ENCODE assay signal across 9 cellular contexts in genomic region chr17:17051791-17052461, GRCh38. TPM values are rescaled to one million over a fixed set of nuclear protein-coding genes. Genes with fewer than 3 reads are reported as not detected.
DNase-seq lines count a peak whose midpoint lies in the region; ATAC-seq, FAIRE-seq and TF ChIP-seq lines count a peak whose summit lies in the region.
"Had no signal": no experiment of that assay in that cellular context is flagged by ENCODE, and none has a peak within 500 bp of the region (broad histone marks: within the 10 kb centered on the region; RNA-seq: fewer than 3 reads in every experiment).

No MANE protein-coding gene starts in this region.

- H3K4me1 Mint-ChIP-seq in stimulated activated effector memory CD8-positive, alpha-beta T cell treated with anti-CD3 and anti-CD28 coated beads, Interleukin-12 subunit alpha, Interleukin-12 subunit beta, amount 100 ng/mL, for 72 hours: peaks cover 74% of the 10 kb centered on the region

- TF ChIP-seq CTCF in right atrium auricular region (IDR thresholded peaks at IDR 0.05): no peak

- DNase-seq in H7 (peak; percentile 33), RPMI8226 (peak; percentile 71), right atrium auricular region (ENCODE audit: low spot score) (no peak), SHP77 (lab: John Stamatoyannopoulos, UW) (no peak), urothelium cell line (ENCODE audit: low spot score) (no peak), RKO (ENCODE audit: low spot score) (no peak)
- no peak for DNase-seq in stimulated activated effector memory CD8-positive, alpha-beta T cell treated with anti-CD3 and anti-CD28 coated beads, Interleukin-12 subunit alpha, Interleukin-12 subunit beta, amount 100 ng/mL, for 72 hours (ENCODE audit: low spot score in 2 of 2)

- H3K4me3 ChIP-seq in H7 (ENCODE audit: insufficient read depth, low read depth, low read length): no peak overlapping the region
- no peak overlapping the region for H3K4me3 ChIP-seq in right atrium auricular region

- H3K9me3 Mint-ChIP-seq in stimulated activated effector memory CD8-positive, alpha-beta T cell treated with anti-CD3 and anti-CD28 coated beads, Interleukin-12 subunit alpha, Interleukin-12 subunit beta, amount 100 ng/mL, for 72 hours: no peaks in the 10 kb centered on the region

- FAIRE-seq in urothelium cell line (lab: Jason Lieb, UNC): no peak
- FAIRE-seq: GM18507, RCC 7860 had no signal

- H3K4me1 ChIP-seq in right atrium auricular region: peaks cover 0 to 93% of the 10 kb centered on the region in 2 donors

- peak overlapping the region; percentile 59 for H3K27ac ChIP-seq in right atrium auricular region

- no peaks in the 10 kb centered on the region for H3K36me3 ChIP-seq in H7 (replicated peaks; ENCODE audit: control insufficient read depth, insufficient read depth, low read length)
- no peaks in the 10 kb centered on the region for H3K36me3 ChIP-seq in right atrium auricular region

- peak; percentile 34 for ATAC-seq in stimulated activated effector memory CD8-positive, alpha-beta T cell treated with anti-CD3 and anti-CD28 coated beads, Interleukin-12 subunit alpha, Interleukin-12 subunit beta, amount 100 ng/mL, for 72 hours

- no peak overlapping the region for H3K4me3 Mint-ChIP-seq in stimulated activated effector memory CD8-positive, alpha-beta T cell treated with anti-CD3 and anti-CD28 coated beads, Interleukin-12 subunit alpha, Interleukin-12 subunit beta, amount 100 ng/mL, for 72 hours

- H3K27me3 ChIP-seq in H7 (ENCODE audit: control insufficient read depth, insufficient read depth, low read length) (no peaks in the 10 kb centered on the region), right atrium auricular region (no peaks in the 10 kb centered on the region)

- peaks cover 13% of the 10 kb centered on the region for H3K36me3 Mint-ChIP-seq in stimulated activated effector memory CD8-positive, alpha-beta T cell treated with anti-CD3 and anti-CD28 coated beads, Interleukin-12 subunit alpha, Interleukin-12 subunit beta, amount 100 ng/mL, for 72 hours

- peak overlapping the region; percentile 91 for H3K27ac Mint-ChIP-seq in stimulated activated effector memory CD8-positive, alpha-beta T cell treated with anti-CD3 and anti-CD28 coated beads, Interleukin-12 subunit alpha, Interleukin-12 subunit beta, amount 100 ng/mL, for 72 hours

- H3K9me3 ChIP-seq in right atrium auricular region: no peaks in the 10 kb centered on the region

RNA-seq across cellular contexts. Expression of gene MPRIP, which starts 9.7 kb away (rescaled TPM):
- total RNA-seq in H7 (2014; rRNA removed; shearing (Covaris generic)): 70.2 and 73.9 TPM in 2 replicates
- total RNA-seq in right atrium auricular region: 100 to 1,000 TPM; 102 to 145 TPM

Comparison
In these comparisons a context has a peak if more than half of its experiments do, and no peak if none do; other contexts are left out.
1. DNase-seq: peak in H7 (single experiment) and RPMI8226 (single experiment); none in right atrium auricular region (single experiment), stimulated activated effector memory CD8-positive, alpha-beta T cell treated with anti-CD3 and anti-CD28 coated beads, Interleukin-12 subunit alpha, Interleukin-12 subunit beta, amount 100 ng/mL, for 72 hours (0 of 2), SHP77 (0 of 2), urothelium cell line (single experiment) and RKO (single experiment).